18 cellular contexts compared by ENCODE assay signal in genomic region chr19:42761632-42762295, GRCh38. TPM values are rescaled to one million over a fixed set of nuclear protein-coding genes. Genes with fewer than 3 reads are reported as not detected.
"Had no signal": no experiment of that assay in that cellular context is flagged by ENCODE, and none has a peak within 500 bp of the region (broad histone marks: within the 10 kb centered on the region; RNA-seq: fewer than 3 reads in every experiment).

No MANE protein-coding gene starts in this region.

RNA-seq across cellular contexts. Expression of gene PSG8, which starts 3.7 kb away (rescaled TPM):
- total RNA-seq: esophagus squamous epithelium; frontal cortex; glomerular endothelial cell; heart left ventricle; liver; mesenteric fat pad; mononuclear cell; naive thymus-derived CD4-positive, alpha-beta T cell; omental fat pad; psoas muscle; right lobe of liver; skeletal muscle tissue; spleen; temporal lobe; upper lobe of left lung; uterus had no signal
- polyA plus RNA-seq: heart left ventricle; liver; naive thymus-derived CD4-positive, alpha-beta T cell; psoas muscle; spleen had no signal

RNA-seq across cellular contexts. Expression of gene PSG3, which starts 21.5 kb away (rescaled TPM):
- total RNA-seq: epithelial cell of proximal tubule, esophagus squamous epithelium, frontal cortex, glomerular endothelial cell, heart left ventricle, liver, lung microvascular endothelial cell, mesenteric fat pad, omental fat pad, psoas muscle, right lobe of liver, skeletal muscle tissue, spleen, temporal lobe, upper lobe of left lung, uterus had no signal
- polyA plus RNA-seq: heart left ventricle; liver; naive thymus-derived CD4-positive, alpha-beta T cell; psoas muscle; spleen had no signal
